1 cellular context compared by ENCODE assay signal in genomic region chr9:131276107-131276888, GRCh38.
TF ChIP-seq lines count a peak whose summit lies in the region.

TSS of gene FAM78A (minus strand) at chr9:131276510. CDS start at chr9:131276179, 331 bp downstream.

TF ChIP-seq in GM12878, 131 proteins besides CTCF, POLR2A, EP300 and RAD21 (continued from another document):
- TF ChIP-seq E4F1 (IDR thresholded peaks at IDR 0.05; ENCODE audit: borderline replicate concordance, partially characterized antibody): no peak
- TF ChIP-seq SIN3A (IDR thresholded peaks at IDR 0.05; ENCODE audit: low read depth, low read length): no peak
- TF ChIP-seq MYB (IDR thresholded peaks at IDR 0.05; ENCODE audit: borderline replicate concordance, low read depth, low read length): no peak
- no peak for TF ChIP-seq SKIL (IDR thresholded peaks at IDR 0.05; ENCODE audit: low read depth, poor library complexity, severe bottlenecking)
- no peak for TF ChIP-seq ZNF622 (IDR thresholded peaks at IDR 0.05)
- TF ChIP-seq TBL1XR1 (IDR thresholded peaks at IDR 0.05; ENCODE audit: low read depth, low read length): no peak
- peak; percentile 34; the same call in 1 of the 2 replicates for TF ChIP-seq SPI1 (IDR thresholded peaks at IDR 0.05; ENCODE audit: borderline replicate concordance, insufficient read depth, low read depth, low read length)
- TF ChIP-seq DPF2 (IDR thresholded peaks at IDR 0.05): peak; percentile 20; the same call in 1 of the 2 replicates
- no peak for TF ChIP-seq CEBPZ (IDR thresholded peaks at IDR 0.05; ENCODE audit: low read depth, low read length)
- no peak for TF ChIP-seq MEF2B (IDR thresholded peaks at IDR 0.05; ENCODE audit: partially characterized antibody, poor library complexity, severe bottlenecking)
